Comparison of ENCODE assay signal across 15 cellular contexts in genomic region chr15:66625531-66625930, GRCh38. TPM values are rescaled to one million over a fixed set of nuclear protein-coding genes. Genes with fewer than 3 reads are reported as not detected.
DNase-seq lines count a peak whose midpoint lies in the region; ATAC-seq and TF ChIP-seq lines count a peak whose summit lies in the region.
"Had no signal": no experiment of that assay in that cellular context is flagged by ENCODE, and none has a peak within 500 bp of the region (broad histone marks: within the 10 kb centered on the region; RNA-seq: fewer than 3 reads in every experiment).

No MANE protein-coding gene starts in this region.

- peak overlapping the region; percentile 67 for H3K27ac Mint-ChIP-seq in mesothelial cell of epicardium
- H3K27ac Mint-ChIP-seq: CD4-positive, alpha-beta T cell; IgD-negative memory B cell had no signal

- H3K4me1 Mint-ChIP-seq in mesothelial cell of epicardium, result peaks cover 48% of the 10 kb centered on the region
- H3K4me1 Mint-ChIP-seq: IgD-negative memory B cell had no signal

- H3K4me3 Mint-ChIP-seq in mesothelial cell of epicardium, result no peak overlapping the region
- H3K4me3 Mint-ChIP-seq: CD4-positive, alpha-beta T cell; IgD-negative memory B cell had no signal

- H3K27ac ChIP-seq in HEK293 (ENCODE audit: extremely low read depth, low read depth, low read length), result no peak overlapping the region
- H3K27ac ChIP-seq: C4-2B, GM23248 had no signal

- no peaks in the 10 kb centered on the region for H3K27me3 Mint-ChIP-seq in mesothelial cell of epicardium (ENCODE audit: low read depth)

- H3K36me3 ChIP-seq in HEK293 (ENCODE audit: control insufficient read depth in 2 of 2, insufficient read depth in 1 of 2, low read length in 2 of 2), result no peaks in the 10 kb centered on the region

- H3K36me3 Mint-ChIP-seq in mesothelial cell of epicardium, result no peaks in the 10 kb centered on the region

- no peaks in the 10 kb centered on the region for H3K9me3 ChIP-seq in HEK293 (ENCODE audit: control insufficient read depth, insufficient read depth, low read depth, low read length)
- H3K9me3 ChIP-seq: Caco-2 had no signal

- no peak overlapping the region for H3K4me3 ChIP-seq in HEK293 (ENCODE audit: low read depth, low read length)
- H3K4me3 ChIP-seq: GM23248 had no signal

- peak; percentile 54 for DNase-seq in OCI-M1 (lab: John Stamatoyannopoulos, UW)
- DNase-seq in mesothelial cell of epicardium (ENCODE audit: low spot score in 2 of 2, unreplicated experiment in 2 of 2), result no peak
- no peak for DNase-seq in dermis blood vessel endothelial cell
- no peak for DNase-seq in AML-193 (lab: John Stamatoyannopoulos, UW)
- DNase-seq: ACHN; Caco-2; CD4-positive, alpha-beta T cell; GM23248; H7; KG1 had no signal

- CTCF ChIA-PET in HEK293 (lab: Yijun Ruan, JAX), result interaction anchor here (0.6 to 2.4 kb wide), 4 partner anchors 14 to 1526 kb away, joined by 3 to 17 read pairs (median 3); no protein-coding TSS in a partner anchor

- no peaks in the 10 kb centered on the region for H3K9me3 Mint-ChIP-seq in mesothelial cell of epicardium
- H3K9me3 Mint-ChIP-seq: CD4-positive, alpha-beta T cell; IgD-negative memory B cell had no signal

- no peak for ATAC-seq in HG02610 (IDR thresholded peaks at IDR 0.05; ENCODE audit: unreplicated experiment)
- ATAC-seq: HepG2 had no signal

- H3K4me1 ChIP-seq in HEK293 (ENCODE audit: control insufficient read depth, insufficient read depth, low read length), result no peaks in the 10 kb centered on the region

- no peak for TF ChIP-seq CTCF in HEK293 (tag by site-specific recombination; IDR thresholded peaks at IDR 0.05)
- TF ChIP-seq CTCF in mesothelial cell of epicardium (IDR thresholded peaks at IDR 0.05; ENCODE audit: unreplicated experiment), result no peak

- POLR2A ChIA-PET in HEK293 (lab: Yijun Ruan, JAX), result interaction anchor here (0.8 kb wide), 1 partner anchor 756 kb away, joined by 3 read pairs; the partner anchor contains the start of gene RAB11A

TF ChIP-seq in HEK293, 187 proteins besides CTCF, POLR2A, EP300 and RAD21:
- TF ChIP-seq MZF1 (tag by site-specific recombination; IDR thresholded peaks at IDR 0.05; ENCODE audit: borderline replicate concordance), result peak; percentile 62; the same call in 1 of the 2 replicates
- TF ChIP-seq AEBP2 (tag by site-specific recombination; IDR thresholded peaks at IDR 0.05; ENCODE audit: borderline replicate concordance), result no peak
- TF ChIP-seq ZNF501 (tag by site-specific recombination; IDR thresholded peaks at IDR 0.05), result no peak

RNA-seq across cellular contexts. Expression of gene LCTL, which starts 59.7 kb away (rescaled TPM):
- total RNA-seq in mesothelial cell of epicardium (0.35 to 0.36 TPM (median 0.36 TPM) in 3 replicates), dermis blood vessel endothelial cell (not detected in 2 replicates)
- total RNA-seq: Caco-2; CD4-positive, alpha-beta T cell; GM23248 had no signal
